1 cellular context compared by ENCODE assay signal in the genomic region with DNA sequence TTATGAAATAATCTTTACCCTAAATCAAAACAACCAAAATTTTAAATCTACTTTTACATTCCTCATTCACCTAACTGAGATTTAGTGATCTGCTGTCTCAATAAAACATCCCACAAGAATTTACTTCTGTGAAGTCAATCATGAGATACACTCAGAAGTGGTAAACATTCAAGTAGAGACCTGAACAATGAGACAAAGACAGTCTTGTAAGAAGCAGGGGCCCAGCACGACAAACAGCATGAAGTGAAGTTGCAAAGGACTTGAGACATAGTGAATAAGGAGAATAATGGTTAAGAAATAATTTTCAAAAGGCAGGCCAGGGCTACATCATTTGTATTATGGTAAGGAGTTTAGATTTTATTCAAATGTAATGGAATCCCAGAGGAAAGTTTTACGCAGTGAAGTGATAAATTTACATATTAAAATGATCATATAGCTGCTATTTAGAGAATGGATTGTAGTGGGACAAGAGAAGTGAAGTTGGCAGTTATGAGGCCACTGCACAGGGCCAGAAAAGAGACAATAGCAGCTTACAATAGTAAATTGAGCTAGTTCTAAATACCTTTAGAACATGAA.
TF ChIP-seq lines count a peak whose summit lies in the region.

No MANE protein-coding gene starts in this region.

TF ChIP-seq in WTC11, 78 proteins besides CTCF, POLR2A, EP300 and RAD21:
- TF ChIP-seq, protein P1, sequence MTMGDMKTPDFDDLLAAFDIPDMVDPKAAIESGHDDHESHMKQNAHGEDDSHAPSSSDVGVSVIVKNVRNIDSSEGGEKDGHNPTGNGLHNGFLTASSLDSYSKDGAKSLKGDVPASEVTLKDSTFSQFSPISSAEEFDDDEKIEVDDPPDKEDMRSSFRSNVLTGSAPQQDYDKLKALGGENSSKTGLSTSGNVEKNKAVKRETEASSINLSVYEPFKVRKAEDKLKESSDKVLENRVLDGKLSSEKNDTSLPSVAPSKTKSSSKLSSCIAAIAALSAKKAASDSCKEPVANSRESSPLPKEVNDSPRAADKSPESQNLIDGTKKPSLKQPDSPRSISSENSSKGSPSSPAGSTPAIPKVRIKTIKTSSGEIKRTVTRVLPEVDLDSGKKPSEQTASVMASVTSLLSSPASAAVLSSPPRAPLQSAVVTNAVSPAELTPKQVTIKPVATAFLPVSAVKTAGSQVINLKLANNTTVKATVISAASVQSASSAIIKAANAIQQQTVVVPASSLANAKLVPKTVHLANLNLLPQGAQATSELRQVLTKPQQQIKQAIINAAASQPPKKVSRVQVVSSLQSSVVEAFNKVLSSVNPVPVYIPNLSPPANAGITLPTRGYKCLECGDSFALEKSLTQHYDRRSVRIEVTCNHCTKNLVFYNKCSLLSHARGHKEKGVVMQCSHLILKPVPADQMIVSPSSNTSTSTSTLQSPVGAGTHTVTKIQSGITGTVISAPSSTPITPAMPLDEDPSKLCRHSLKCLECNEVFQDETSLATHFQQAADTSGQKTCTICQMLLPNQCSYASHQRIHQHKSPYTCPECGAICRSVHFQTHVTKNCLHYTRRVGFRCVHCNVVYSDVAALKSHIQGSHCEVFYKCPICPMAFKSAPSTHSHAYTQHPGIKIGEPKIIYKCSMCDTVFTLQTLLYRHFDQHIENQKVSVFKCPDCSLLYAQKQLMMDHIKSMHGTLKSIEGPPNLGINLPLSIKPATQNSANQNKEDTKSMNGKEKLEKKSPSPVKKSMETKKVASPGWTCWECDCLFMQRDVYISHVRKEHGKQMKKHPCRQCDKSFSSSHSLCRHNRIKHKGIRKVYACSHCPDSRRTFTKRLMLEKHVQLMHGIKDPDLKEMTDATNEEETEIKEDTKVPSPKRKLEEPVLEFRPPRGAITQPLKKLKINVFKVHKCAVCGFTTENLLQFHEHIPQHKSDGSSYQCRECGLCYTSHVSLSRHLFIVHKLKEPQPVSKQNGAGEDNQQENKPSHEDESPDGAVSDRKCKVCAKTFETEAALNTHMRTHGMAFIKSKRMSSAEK (CRISPR knock-in tag; IDR thresholded peaks at IDR 0.05; ENCODE audit: borderline replicate concordance) = no peak
- TF ChIP-seq PRRX2 (CRISPR knock-in tag; IDR thresholded peaks at IDR 0.05) = no peak
- TF ChIP-seq, protein P2, sequence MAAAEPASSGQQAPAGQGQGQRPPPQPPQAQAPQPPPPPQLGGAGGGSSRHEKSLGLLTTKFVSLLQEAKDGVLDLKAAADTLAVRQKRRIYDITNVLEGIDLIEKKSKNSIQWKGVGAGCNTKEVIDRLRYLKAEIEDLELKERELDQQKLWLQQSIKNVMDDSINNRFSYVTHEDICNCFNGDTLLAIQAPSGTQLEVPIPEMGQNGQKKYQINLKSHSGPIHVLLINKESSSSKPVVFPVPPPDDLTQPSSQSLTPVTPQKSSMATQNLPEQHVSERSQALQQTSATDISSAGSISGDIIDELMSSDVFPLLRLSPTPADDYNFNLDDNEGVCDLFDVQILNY (CRISPR knock-in tag; IDR thresholded peaks at IDR 0.05) = no peak
- TF ChIP-seq CREM (CRISPR knock-in tag; IDR thresholded peaks at IDR 0.05) = no peak
- TF ChIP-seq ESRRA (CRISPR knock-in tag; IDR thresholded peaks at IDR 0.05; ENCODE audit: borderline replicate concordance) = no peak
- no peak for TF ChIP-seq ZNF671 (CRISPR knock-in tag; IDR thresholded peaks at IDR 0.05)
- TF ChIP-seq, protein P3, sequence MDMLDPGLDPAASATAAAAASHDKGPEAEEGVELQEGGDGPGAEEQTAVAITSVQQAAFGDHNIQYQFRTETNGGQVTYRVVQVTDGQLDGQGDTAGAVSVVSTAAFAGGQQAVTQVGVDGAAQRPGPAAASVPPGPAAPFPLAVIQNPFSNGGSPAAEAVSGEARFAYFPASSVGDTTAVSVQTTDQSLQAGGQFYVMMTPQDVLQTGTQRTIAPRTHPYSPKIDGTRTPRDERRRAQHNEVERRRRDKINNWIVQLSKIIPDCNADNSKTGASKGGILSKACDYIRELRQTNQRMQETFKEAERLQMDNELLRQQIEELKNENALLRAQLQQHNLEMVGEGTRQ (CRISPR knock-in tag; IDR thresholded peaks at IDR 0.05) = no peak
- TF ChIP-seq SMAD3 (CRISPR knock-in tag; IDR thresholded peaks at IDR 0.05; ENCODE audit: borderline replicate concordance) = no peak
- no peak for TF ChIP-seq EMX1 (CRISPR knock-in tag; IDR thresholded peaks at IDR 0.05)
- TF ChIP-seq ZNF416 (CRISPR knock-in tag; IDR thresholded peaks at IDR 0.05) = no peak
- TF ChIP-seq, protein P4, sequence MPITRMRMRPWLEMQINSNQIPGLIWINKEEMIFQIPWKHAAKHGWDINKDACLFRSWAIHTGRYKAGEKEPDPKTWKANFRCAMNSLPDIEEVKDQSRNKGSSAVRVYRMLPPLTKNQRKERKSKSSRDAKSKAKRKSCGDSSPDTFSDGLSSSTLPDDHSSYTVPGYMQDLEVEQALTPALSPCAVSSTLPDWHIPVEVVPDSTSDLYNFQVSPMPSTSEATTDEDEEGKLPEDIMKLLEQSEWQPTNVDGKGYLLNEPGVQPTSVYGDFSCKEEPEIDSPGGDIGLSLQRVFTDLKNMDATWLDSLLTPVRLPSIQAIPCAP (CRISPR knock-in tag; IDR thresholded peaks at IDR 0.05) = no peak
- TF ChIP-seq TP53 (CRISPR knock-in tag; IDR thresholded peaks at IDR 0.05) = no peak
- no peak for TF ChIP-seq SP1 (CRISPR knock-in tag; conservative IDR thresholded peaks at IDR 0.05)
- TF ChIP-seq, protein P5, sequence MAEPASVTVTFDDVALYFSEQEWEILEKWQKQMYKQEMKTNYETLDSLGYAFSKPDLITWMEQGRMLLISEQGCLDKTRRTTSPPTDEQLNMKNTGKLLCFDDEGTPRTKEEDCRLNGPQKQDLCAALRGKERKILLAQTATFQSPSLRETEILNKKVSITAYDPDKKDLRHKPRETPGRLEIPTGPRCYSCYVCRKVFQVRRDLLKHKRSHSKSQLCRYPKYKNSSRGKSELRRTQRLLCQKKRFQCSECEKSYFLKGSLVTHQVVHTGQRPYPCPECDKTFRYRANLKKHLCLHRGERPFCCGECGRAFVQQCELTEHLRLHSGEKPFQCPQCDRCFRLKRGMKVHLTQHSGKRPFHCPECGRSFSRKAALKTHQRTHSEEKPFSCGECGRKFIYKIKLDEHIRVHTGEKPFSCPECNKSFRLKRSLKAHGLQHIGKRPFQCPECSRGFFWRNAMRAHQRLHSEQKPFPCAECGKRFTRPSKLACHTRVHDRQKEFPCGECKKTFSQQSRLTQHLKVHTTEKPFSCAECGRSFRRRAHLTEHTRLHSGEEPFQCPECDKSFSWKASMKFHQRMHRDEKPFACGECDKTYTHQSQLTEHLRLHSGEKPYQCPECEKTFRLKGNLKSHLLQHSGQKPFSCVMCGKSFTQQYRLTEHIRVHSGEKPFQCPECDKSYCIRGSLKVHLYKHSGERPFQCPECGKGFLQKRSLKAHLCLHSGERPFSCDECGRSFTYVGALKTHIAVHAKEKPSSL (CRISPR knock-in tag; conservative IDR thresholded peaks at IDR 0.05) = no peak
- no peak for TF ChIP-seq SMAD4 (CRISPR knock-in tag; IDR thresholded peaks at IDR 0.05)
- TF ChIP-seq NR3C1 (CRISPR knock-in tag; conservative IDR thresholded peaks at IDR 0.05; ENCODE audit: low read depth) = no peak
- TF ChIP-seq, protein P6, sequence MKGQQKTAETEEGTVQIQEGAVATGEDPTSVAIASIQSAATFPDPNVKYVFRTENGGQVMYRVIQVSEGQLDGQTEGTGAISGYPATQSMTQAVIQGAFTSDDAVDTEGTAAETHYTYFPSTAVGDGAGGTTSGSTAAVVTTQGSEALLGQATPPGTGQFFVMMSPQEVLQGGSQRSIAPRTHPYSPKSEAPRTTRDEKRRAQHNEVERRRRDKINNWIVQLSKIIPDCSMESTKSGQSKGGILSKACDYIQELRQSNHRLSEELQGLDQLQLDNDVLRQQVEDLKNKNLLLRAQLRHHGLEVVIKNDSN (CRISPR knock-in tag; IDR thresholded peaks at IDR 0.05) = no peak
- TF ChIP-seq TCF7 (CRISPR knock-in tag; IDR thresholded peaks at IDR 0.05; ENCODE audit: low read depth) = no peak
- TF ChIP-seq, protein P7, sequence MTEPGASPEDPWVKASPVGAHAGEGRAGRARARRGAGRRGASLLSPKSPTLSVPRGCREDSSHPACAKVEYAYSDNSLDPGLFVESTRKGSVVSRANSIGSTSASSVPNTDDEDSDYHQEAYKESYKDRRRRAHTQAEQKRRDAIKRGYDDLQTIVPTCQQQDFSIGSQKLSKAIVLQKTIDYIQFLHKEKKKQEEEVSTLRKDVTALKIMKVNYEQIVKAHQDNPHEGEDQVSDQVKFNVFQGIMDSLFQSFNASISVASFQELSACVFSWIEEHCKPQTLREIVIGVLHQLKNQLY (CRISPR knock-in tag; IDR thresholded peaks at IDR 0.05) = no peak
